37 cellular contexts compared by ENCODE assay signal in genomic region chr14:24065408-24065807, GRCh38. TPM values are rescaled to one million over a fixed set of nuclear protein-coding genes. Genes with fewer than 3 reads are reported as not detected.
"Had no signal": no experiment of that assay in that cellular context is flagged by ENCODE, and none has a peak within 500 bp of the region (broad histone marks: within the 10 kb centered on the region; RNA-seq: fewer than 3 reads in every experiment).

No MANE protein-coding gene starts in this region.

- ATAC-seq: activated CD8-positive, alpha-beta T cell treated with anti-CD3 and anti-CD28 coated beads for 36 hours; activated T-cell treated with anti-CD3 and anti-CD28 coated beads, Interleukin-2, amount 50 U/mL, for 72 hours; activated T-helper 17 cell treated with anti-CD3 and anti-CD28 coated beads, Interleukin-2, amount 50 U/mL, for 72 hours; body of pancreas; PC-3 had no signal

- H3K9me3 Mint-ChIP-seq: activated CD8-positive, alpha-beta T cell treated with anti-CD3 and anti-CD28 coated beads for 36 hours; activated naive CD4-positive, alpha-beta T cell treated with anti-CD3 and anti-CD28 coated beads, Interleukin-2, amount 50 U/mL, for 24 hours; activated naive CD8-positive, alpha-beta T cell treated with anti-CD3 and anti-CD28 coated beads, Interleukin-2, amount 10 ng/mL, durations not matched to agents 7 days and 5 days; activated T-cell treated with anti-CD3 and anti-CD28 coated beads, Interleukin-2, amount 50 U/mL, for 72 hours; activated T-helper 17 cell treated with anti-CD3 and anti-CD28 coated beads, Interleukin-2, amount 50 U/mL, for 72 hours had no signal

- H3K4me2 ChIP-seq: KMS-11 had no signal

- H3K27ac ChIP-seq: adrenal gland, body of pancreas, breast epithelium, KMS-11, RWPE1, WERI-Rb-1 had no signal

- H3K4me3 ChIP-seq: adrenal gland, body of pancreas, breast epithelium had no signal

- H3K27me3 ChIP-seq: adrenal gland, body of pancreas, breast epithelium had no signal

- H3K4me1 Mint-ChIP-seq: activated naive CD4-positive, alpha-beta T cell treated with anti-CD3 and anti-CD28 coated beads, Interleukin-2, amount 50 U/mL, for 24 hours; activated naive CD8-positive, alpha-beta T cell treated with anti-CD3 and anti-CD28 coated beads, Interleukin-2, amount 10 ng/mL, durations not matched to agents 7 days and 5 days had no signal

- DNase-seq: activated CD4-positive, alpha-beta T cell treated with anti-CD3 and anti-CD28 coated beads for 1 hour; activated CD4-positive, alpha-beta T cell treated with anti-CD3 and anti-CD28 coated beads for 48 hours; activated CD4-positive, CD25-positive, alpha-beta regulatory T cell; activated CD8-positive, alpha-beta T cell treated with anti-CD3 and anti-CD28 coated beads for 36 hours; activated effector memory CD4-positive, alpha-beta T cell treated with anti-CD3 and anti-CD28 coated beads, Interleukin-2, amount 50 U/mL, for 16 hours; activated naive CD4-positive, alpha-beta T cell treated with Interleukin-2 at 50 U/mL for 16 hours; activated naive CD8-positive, alpha-beta T cell treated with anti-CD3 and anti-CD28 coated beads, Interleukin-2, amount 10 ng/mL, durations not matched to agents 7 days and 5 days; activated T-cell treated with anti-CD3 and anti-CD28 coated beads, Interleukin-2, amount 50 U/mL, for 1 hour; activated T-cell treated with anti-CD3 and anti-CD28 coated beads, Interleukin-2, amount 50 U/mL, for 72 hours; adrenal gland; MM.1S; MV-4-11; NCI-H1092; NCI-H1436 treated with DMSO at 0.1 percent for 48 hours; NCI-H1694 treated with DMSO at 0.1 percent for 48 hours; NCI-H2029; NCI-H345; NCI-H526; NCI-H748 treated with DMSO at 0.1 percent for 48 hours; NK-92 treated with Interleukin-12 subunit alpha and Interleukin-12 subunit beta, amount 100 ng/mL, for 24 hours; PC-3; Right ventricle myocardium superior; SW 1271; T-helper 2 cell; T1000; WERI-Rb-1 had no signal

- H3K36me3 ChIP-seq: adrenal gland, breast epithelium, WERI-Rb-1 had no signal

- H3K27me3 Mint-ChIP-seq: activated CD8-positive, alpha-beta T cell treated with anti-CD3 and anti-CD28 coated beads for 36 hours; activated naive CD4-positive, alpha-beta T cell treated with anti-CD3 and anti-CD28 coated beads, Interleukin-2, amount 50 U/mL, for 24 hours had no signal

- H3K4me1 ChIP-seq: breast epithelium had no signal

- H3K27ac Mint-ChIP-seq: activated CD8-positive, alpha-beta T cell treated with anti-CD3 and anti-CD28 coated beads for 36 hours; activated naive CD4-positive, alpha-beta T cell treated with anti-CD3 and anti-CD28 coated beads, Interleukin-2, amount 50 U/mL, for 24 hours; activated naive CD8-positive, alpha-beta T cell treated with anti-CD3 and anti-CD28 coated beads, Interleukin-2, amount 10 ng/mL, durations not matched to agents 7 days and 5 days; activated T-cell treated with anti-CD3 and anti-CD28 coated beads, Interleukin-2, amount 50 U/mL, for 72 hours; activated T-helper 17 cell treated with anti-CD3 and anti-CD28 coated beads, Interleukin-2, amount 50 U/mL, for 72 hours had no signal

- H3K36me3 Mint-ChIP-seq: activated naive CD4-positive, alpha-beta T cell treated with anti-CD3 and anti-CD28 coated beads, Interleukin-2, amount 50 U/mL, for 24 hours; activated naive CD8-positive, alpha-beta T cell treated with anti-CD3 and anti-CD28 coated beads, Interleukin-2, amount 10 ng/mL, durations not matched to agents 7 days and 5 days had no signal

- H3K4me3 Mint-ChIP-seq: activated CD8-positive, alpha-beta T cell treated with anti-CD3 and anti-CD28 coated beads for 36 hours; activated naive CD4-positive, alpha-beta T cell treated with anti-CD3 and anti-CD28 coated beads, Interleukin-2, amount 50 U/mL, for 24 hours; activated naive CD8-positive, alpha-beta T cell treated with anti-CD3 and anti-CD28 coated beads, Interleukin-2, amount 10 ng/mL, durations not matched to agents 7 days and 5 days; activated T-cell treated with anti-CD3 and anti-CD28 coated beads, Interleukin-2, amount 50 U/mL, for 72 hours; activated T-helper 17 cell treated with anti-CD3 and anti-CD28 coated beads, Interleukin-2, amount 50 U/mL, for 72 hours had no signal

- H3K9ac ChIP-seq: KMS-11 had no signal

- H3K9me3 ChIP-seq: adrenal gland, body of pancreas, breast epithelium had no signal

- FAIRE-seq: astrocyte, RCC 7860 had no signal

RNA-seq across cellular contexts. Expression of gene CPNE6, which starts 6.0 kb away (rescaled TPM):
- total RNA-seq: activated CD8-positive, alpha-beta memory T cell treated with anti-CD3 and anti-CD28 coated beads for 36 hours; activated CD8-positive, alpha-beta T cell treated with anti-CD3 and anti-CD28 coated beads for 36 hours; activated T-helper 17 cell treated with anti-CD3 and anti-CD28 coated beads, Interleukin-2, amount 50 U/mL, for 72 hours; astrocyte; body of pancreas; breast epithelium; LHCN-M2; NCI-H460; PC-3; Right ventricle myocardium superior had no signal

RNA-seq across cellular contexts. Expression of gene CARMIL3, which starts 13.6 kb away (rescaled TPM):
- total RNA-seq: PC-3 had no signal
